Comparison of ENCODE assay signal across 8 cellular contexts in the genomic region with DNA sequence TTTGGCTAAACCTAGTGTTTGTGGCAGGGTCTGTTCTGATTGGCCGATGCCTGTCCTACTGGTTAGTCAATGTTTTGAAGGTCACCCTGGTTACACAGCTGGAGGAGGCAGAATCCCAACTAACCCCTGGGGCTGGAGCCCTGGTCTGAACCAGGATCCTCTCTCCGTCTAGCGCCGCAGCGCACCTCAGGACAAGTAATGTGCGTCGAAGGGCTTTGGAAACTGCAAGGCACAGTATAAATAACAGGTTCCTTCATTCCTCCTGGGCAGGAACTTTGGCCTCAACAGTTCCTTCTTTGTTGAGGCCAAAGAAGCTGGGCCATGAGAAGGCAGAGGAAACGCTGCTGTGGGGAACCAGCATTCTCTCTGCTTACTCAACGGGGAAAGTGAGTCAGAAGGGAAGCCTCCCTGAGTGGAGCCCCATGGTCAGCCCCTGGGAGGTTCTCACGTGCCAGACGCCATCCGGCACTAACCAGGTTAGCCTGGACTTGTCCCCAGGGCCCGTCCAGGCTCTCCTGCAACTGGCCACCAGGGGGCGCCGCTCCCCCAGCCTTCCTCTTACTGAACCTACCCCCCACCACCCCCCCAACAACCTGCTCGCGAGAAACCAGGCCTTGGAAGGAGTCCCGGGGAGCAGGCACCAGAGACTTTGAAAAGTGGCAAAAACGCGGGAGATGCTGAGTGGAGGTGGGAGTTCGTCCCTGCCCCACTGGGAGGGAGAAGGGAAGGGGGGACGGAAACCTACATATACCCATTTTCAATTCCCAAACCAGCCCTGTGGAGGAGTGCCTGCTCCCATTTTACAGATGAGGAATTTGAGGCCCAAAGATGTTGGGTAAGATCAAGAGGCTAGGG. TPM values are rescaled to one million over a fixed set of nuclear protein-coding genes. Genes with fewer than 3 reads are reported as not detected.
A peak's percentile ranks its signal among the peaks of the same experiment; 100 is the strongest.
DNase-seq lines count a peak whose midpoint lies in the region; ATAC-seq, FAIRE-seq and TF ChIP-seq lines count a peak whose summit lies in the region.

No MANE protein-coding gene starts in this region.

- peak; percentile 98 for DNase-seq in ELR (ENCODE audit: low read depth)
- DNase-seq in H4 (ENCODE audit: low spot score), result peak; percentile 80
- peak; percentile 91 for DNase-seq in MG63
- peak; percentile 88 for DNase-seq in SK-N-DZ (ENCODE audit: low spot score)
- peak; percentile 93 for DNase-seq in activated naive CD4-positive, alpha-beta T cell treated with anti-CD3 and anti-CD28 coated beads, Interleukin-2, amount 50 U/mL, for 16 hours
- DNase-seq in glomerular endothelial cell (ENCODE audit: extremely low read depth, low read depth, low spot score), result peak; percentile 69
- peak; percentile 83 to 95 (median 90) for DNase-seq in pancreas

- H3K4me1 ChIP-seq in pancreas, result peaks cover 19 to 20% (median 20%) of the 10 kb centered on the region in 3 donors
- peaks cover 19% of the 10 kb centered on the region for H3K4me1 ChIP-seq in thymus (ENCODE audit: control insufficient read depth, insufficient read depth, low read length)

- intact Hi-C loops in pancreas (cut with DNase I), result loop anchor here in 1 of 3 donors (5.0 to 10.0 kb wide), 2 partner anchors 60 to 112 kb away; no protein-coding TSS in a partner anchor

- no peak overlapping the region for H3K4me3 ChIP-seq in MG63
- H3K4me3 ChIP-seq in pancreas, result no peak overlapping the region
- peak overlapping the region; percentile 16 for H3K4me3 ChIP-seq in thymus (ENCODE audit: low read length)

- WGBS in pancreas, 2 donors, result 9 to 13% methylated on average over 22 of the region's 22 CpGs
- 25% methylated on average over 22 of the region's 22 CpGs for WGBS in thymus

- H3K9me3 ChIP-seq in MG63 (no peaks in the 10 kb centered on the region), pancreas (no peaks in the 10 kb centered on the region), thymus (ENCODE audit: control insufficient read depth) (no peaks in the 10 kb centered on the region)

- peak overlapping the region; percentile 71 to 94 (median 86) for H3K27ac ChIP-seq in pancreas
- H3K27ac ChIP-seq in thymus (ENCODE audit: low read depth), result peak overlapping the region; percentile 94

- H3K27me3 ChIP-seq in MG63 (no peaks in the 10 kb centered on the region), pancreas (no peaks in the 10 kb centered on the region), thymus (ENCODE audit: control insufficient read depth, insufficient read depth) (no peaks in the 10 kb centered on the region)

- no peak for FAIRE-seq in pancreas (lab: Jason Lieb, UNC)

- H3K36me3 ChIP-seq in MG63, result no peaks in the 10 kb centered on the region
- H3K36me3 ChIP-seq in pancreas, result no peaks in the 10 kb centered on the region
- H3K36me3 ChIP-seq in thymus (ENCODE audit: control insufficient read depth, insufficient read depth), result no peaks in the 10 kb centered on the region

- peak; percentile 87 to 92 (median 90) for TF ChIP-seq CTCF in pancreas (IDR thresholded peaks at IDR 0.05)

- ATAC-seq in pancreas, result peak; percentile 73 to 81 (median 78)

RNA-seq across cellular contexts. Expression of a gene that starts 19.8 kb away (rescaled TPM):
- total RNA-seq in H4 (2014; rRNA removed; shearing (Covaris generic)), result not detected in 2 replicates
- total RNA-seq in MG63 (2014; rRNA removed; shearing (Covaris generic); ENCODE audit: low replicate concordance), result not detected in 2 replicates
- polyA plus RNA-seq in SK-N-DZ (2014; cell fraction: cytosol; rRNA removed), result not detected in 2 replicates
- not detected in 2 replicates for polyA plus RNA-seq in SK-N-DZ (2014; cell fraction: nucleus; rRNA removed)
- not detected in 2 replicates for total RNA-seq in glomerular endothelial cell
- total RNA-seq in pancreas, result not detected
- polyA plus RNA-seq in pancreas, result not detected
- 0.02 TPM for polyA plus RNA-seq in thymus
